18 cellular contexts compared by ENCODE assay signal in genomic region chr15:56261854-56262509, GRCh38. TPM values are rescaled to one million over a fixed set of nuclear protein-coding genes. Genes with fewer than 3 reads are reported as not detected.
DNase-seq lines count a peak whose midpoint lies in the region; ATAC-seq and TF ChIP-seq lines count a peak whose summit lies in the region.
"Had no signal": no experiment of that assay in that cellular context is flagged by ENCODE, and none has a peak within 500 bp of the region (broad histone marks: within the 10 kb centered on the region; RNA-seq: fewer than 3 reads in every experiment).

No MANE protein-coding gene starts in this region.

- H4K20me1 ChIP-seq in PC-9 (ENCODE audit: insufficient read depth), result no peaks in the 10 kb centered on the region

- H3K4me3 ChIP-seq in PC-9 (no peak overlapping the region), transverse colon (no peak overlapping the region)
- H3K4me3 ChIP-seq: heart right ventricle, right lobe of liver had no signal

- no peaks in the 10 kb centered on the region for H3K36me3 ChIP-seq in PC-9 (ENCODE audit: low read depth)
- no peaks in the 10 kb centered on the region for H3K36me3 ChIP-seq in transverse colon
- H3K36me3 ChIP-seq: heart right ventricle, right lobe of liver had no signal

- peak; percentile 67 for ATAC-seq in GM18498 (IDR thresholded peaks at IDR 0.05; ENCODE audit: unreplicated experiment)
- no peak for ATAC-seq in HG03280 (IDR thresholded peaks at IDR 0.05; ENCODE audit: unreplicated experiment)
- no peak for ATAC-seq in GM21717 (IDR thresholded peaks at IDR 0.05; ENCODE audit: unreplicated experiment)
- no peak for ATAC-seq in activated CD4-positive, CD25-positive, alpha-beta regulatory T cell treated with anti-CD3 and anti-CD28 coated beads, Interleukin-2, amount 50 U/mL, for 24 hours
- ATAC-seq: heart right ventricle, natural killer cell had no signal

- H3K9me3 ChIP-seq in PC-9 (ENCODE audit: insufficient read depth, low read depth), result no peaks in the 10 kb centered on the region
- peaks cover 0 to 4% of the 10 kb centered on the region in 2 donors for H3K9me3 ChIP-seq in transverse colon
- H3K9me3 ChIP-seq: right lobe of liver had no signal

- no peaks in the 10 kb centered on the region for H3K9me2 ChIP-seq in PC-9 (ENCODE audit: insufficient read depth)

- CTCF ChIA-PET in PC-9 (lab: Charles Lee), result no interaction called here

- no peak for TF ChIP-seq POLR2A in transverse colon (IDR thresholded peaks at IDR 0.05)

- DNase-seq in PC-9 (peak; percentile 40 to 61), fibroblast of gingiva (ENCODE audit: low read depth) (peak; percentile 1), transverse colon (peak; percentile 66), DMS153 treated with DMSO at 0.1 percent for 48 hours (lab: John Stamatoyannopoulos, UW; ENCODE audit: unreplicated experiment) (no peak)
- DNase-seq: activated CD4-positive, alpha-beta T cell treated with anti-CD3 and anti-CD28 coated beads for 4 hours; activated naive CD8-positive, alpha-beta T cell treated with anti-CD3 and anti-CD28 coated beads, Interleukin-2, amount 10 ng/mL, durations not matched to agents 7 days and 5 days; activated T-cell treated with anti-CD3 and anti-CD28 coated beads for 4 hours; heart right ventricle; natural killer cell; NCI-H1436; right lobe of liver; stimulated activated naive CD4-positive, alpha-beta T cell had no signal

- no TSS peak for BruUV-seq in PC-9 (replicated peaks; lab: Mats Ljungman, UMichigan)

- H3K27me3 ChIP-seq in PC-9 (ENCODE audit: insufficient read depth, low read depth), result no peaks in the 10 kb centered on the region
- no peaks in the 10 kb centered on the region for H3K27me3 ChIP-seq in transverse colon
- H3K27me3 ChIP-seq: heart right ventricle, right lobe of liver had no signal

- TF ChIP-seq EP300 in transverse colon (IDR thresholded peaks at IDR 0.05; ENCODE audit: low read depth), result no peak

- no peaks in the 10 kb centered on the region for H3K79me2 ChIP-seq in PC-9 (ENCODE audit: low read depth)

- intact Hi-C loops in PC-9 (cut with micrococcal nuclease; ENCODE audit: unreplicated experiment), result no loop called here
- intact Hi-C loops in transverse colon (cut with DNase I; ENCODE audit: low total_unique reads), result no loop called here

- no peak for TF ChIP-seq CTCF in PC-9 (conservative IDR thresholded peaks at IDR 0.05)
- no peak for TF ChIP-seq CTCF in transverse colon (IDR thresholded peaks at IDR 0.05)

- H3K4me2 ChIP-seq in PC-9, result peak overlapping the region; percentile 26; the same call in 1 of the 2 replicates

- H2AFZ ChIP-seq in PC-9, result no peak overlapping the region; the same call in 1 of the 2 replicates

- H3F3A ChIP-seq in PC-9 (ENCODE audit: insufficient read depth, low read depth), result no peaks in the 10 kb centered on the region

- in situ Hi-C loops in transverse colon (cut with MboI; ENCODE audit: low pct_ligation_motif_present in 1 of 4, low pct_unique_long_range_greater_than_20kb in 1 of 4, low sequenced_read_pairs in 3 of 4), result no loop called here

- WGBS in transverse colon (ENCODE audit: low coverage in 1 of 2), 2 donors, result 35 to 44% methylated on average over 4 of the region's 4 CpGs

- H3K4me1 ChIP-seq in PC-9 (replicated peaks; ENCODE audit: insufficient read depth) (0 out of 2 replicates have a peak, but pooled peaks cover 5% of the 10 kb centered on the region), transverse colon (peaks cover 0 to 5% (median 2%) of the 10 kb centered on the region in 4 donors)
- H3K4me1 ChIP-seq: heart right ventricle, right lobe of liver had no signal

- H3K27ac ChIP-seq in PC-9 (no peak overlapping the region), transverse colon (peak overlapping the region in 3 of 4 donors; percentile 47 to 51 (median 48))
- H3K27ac ChIP-seq: epithelial cell of prostate, heart right ventricle, right lobe of liver, RWPE1 had no signal

- POLR2A ChIA-PET in PC-9 (lab: Charles Lee; ENCODE audit: unreplicated experiment), result no interaction called here

RNA-seq across cellular contexts. Expression of gene RFX7, which starts 18.3 kb away (rescaled TPM):
- total RNA-seq in PC-9 (2021), result 12.6 and 24.6 TPM in 2 replicates
- 10 to 100 TPM in 3 of 4 donors, 1 to 10 TPM in 1; 8.7 to 51.5 (median 12.9) TPM for total RNA-seq in transverse colon
